1 cellular context compared by ENCODE assay signal in the genomic region with DNA sequence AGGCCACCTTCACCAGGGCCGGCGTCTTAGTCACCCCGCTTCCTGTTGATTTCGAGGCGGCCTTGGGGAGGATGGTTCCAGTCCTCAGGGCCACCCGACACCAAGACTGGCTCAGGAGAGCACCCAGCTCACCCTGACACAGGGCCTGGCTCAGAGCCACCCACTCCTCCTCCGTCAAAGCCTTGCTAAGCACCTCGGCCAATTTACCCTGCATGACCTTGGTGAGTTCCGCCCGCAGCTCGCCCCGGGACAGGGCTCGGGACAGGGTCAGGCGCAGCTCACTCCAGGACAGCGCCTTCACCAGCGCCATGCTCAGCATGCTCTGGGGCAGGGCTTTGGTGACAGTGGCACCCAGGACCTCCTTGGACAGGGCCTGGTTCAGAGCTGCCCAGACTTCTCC.
TF ChIP-seq lines count a peak whose summit lies in the region.

No MANE protein-coding gene starts in this region.

TF ChIP-seq in WTC11, 78 proteins besides CTCF, POLR2A, EP300 and RAD21:
- TF ChIP-seq, protein P1, sequence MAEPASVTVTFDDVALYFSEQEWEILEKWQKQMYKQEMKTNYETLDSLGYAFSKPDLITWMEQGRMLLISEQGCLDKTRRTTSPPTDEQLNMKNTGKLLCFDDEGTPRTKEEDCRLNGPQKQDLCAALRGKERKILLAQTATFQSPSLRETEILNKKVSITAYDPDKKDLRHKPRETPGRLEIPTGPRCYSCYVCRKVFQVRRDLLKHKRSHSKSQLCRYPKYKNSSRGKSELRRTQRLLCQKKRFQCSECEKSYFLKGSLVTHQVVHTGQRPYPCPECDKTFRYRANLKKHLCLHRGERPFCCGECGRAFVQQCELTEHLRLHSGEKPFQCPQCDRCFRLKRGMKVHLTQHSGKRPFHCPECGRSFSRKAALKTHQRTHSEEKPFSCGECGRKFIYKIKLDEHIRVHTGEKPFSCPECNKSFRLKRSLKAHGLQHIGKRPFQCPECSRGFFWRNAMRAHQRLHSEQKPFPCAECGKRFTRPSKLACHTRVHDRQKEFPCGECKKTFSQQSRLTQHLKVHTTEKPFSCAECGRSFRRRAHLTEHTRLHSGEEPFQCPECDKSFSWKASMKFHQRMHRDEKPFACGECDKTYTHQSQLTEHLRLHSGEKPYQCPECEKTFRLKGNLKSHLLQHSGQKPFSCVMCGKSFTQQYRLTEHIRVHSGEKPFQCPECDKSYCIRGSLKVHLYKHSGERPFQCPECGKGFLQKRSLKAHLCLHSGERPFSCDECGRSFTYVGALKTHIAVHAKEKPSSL (CRISPR knock-in tag; conservative IDR thresholded peaks at IDR 0.05): no peak
- TF ChIP-seq NFATC4 (CRISPR knock-in tag; IDR thresholded peaks at IDR 0.05): no peak
- no peak for TF ChIP-seq NR3C1 (CRISPR knock-in tag; conservative IDR thresholded peaks at IDR 0.05; ENCODE audit: low read depth)
- TF ChIP-seq, protein P2, sequence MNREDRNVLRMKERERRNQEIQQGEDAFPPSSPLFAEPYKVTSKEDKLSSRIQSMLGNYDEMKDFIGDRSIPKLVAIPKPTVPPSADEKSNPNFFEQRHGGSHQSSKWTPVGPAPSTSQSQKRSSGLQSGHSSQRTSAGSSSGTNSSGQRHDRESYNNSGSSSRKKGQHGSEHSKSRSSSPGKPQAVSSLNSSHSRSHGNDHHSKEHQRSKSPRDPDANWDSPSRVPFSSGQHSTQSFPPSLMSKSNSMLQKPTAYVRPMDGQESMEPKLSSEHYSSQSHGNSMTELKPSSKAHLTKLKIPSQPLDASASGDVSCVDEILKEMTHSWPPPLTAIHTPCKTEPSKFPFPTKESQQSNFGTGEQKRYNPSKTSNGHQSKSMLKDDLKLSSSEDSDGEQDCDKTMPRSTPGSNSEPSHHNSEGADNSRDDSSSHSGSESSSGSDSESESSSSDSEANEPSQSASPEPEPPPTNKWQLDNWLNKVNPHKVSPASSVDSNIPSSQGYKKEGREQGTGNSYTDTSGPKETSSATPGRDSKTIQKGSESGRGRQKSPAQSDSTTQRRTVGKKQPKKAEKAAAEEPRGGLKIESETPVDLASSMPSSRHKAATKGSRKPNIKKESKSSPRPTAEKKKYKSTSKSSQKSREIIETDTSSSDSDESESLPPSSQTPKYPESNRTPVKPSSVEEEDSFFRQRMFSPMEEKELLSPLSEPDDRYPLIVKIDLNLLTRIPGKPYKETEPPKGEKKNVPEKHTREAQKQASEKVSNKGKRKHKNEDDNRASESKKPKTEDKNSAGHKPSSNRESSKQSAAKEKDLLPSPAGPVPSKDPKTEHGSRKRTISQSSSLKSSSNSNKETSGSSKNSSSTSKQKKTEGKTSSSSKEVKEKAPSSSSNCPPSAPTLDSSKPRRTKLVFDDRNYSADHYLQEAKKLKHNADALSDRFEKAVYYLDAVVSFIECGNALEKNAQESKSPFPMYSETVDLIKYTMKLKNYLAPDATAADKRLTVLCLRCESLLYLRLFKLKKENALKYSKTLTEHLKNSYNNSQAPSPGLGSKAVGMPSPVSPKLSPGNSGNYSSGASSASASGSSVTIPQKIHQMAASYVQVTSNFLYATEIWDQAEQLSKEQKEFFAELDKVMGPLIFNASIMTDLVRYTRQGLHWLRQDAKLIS (CRISPR knock-in tag; IDR thresholded peaks at IDR 0.05; ENCODE audit: borderline replicate concordance): no peak
- TF ChIP-seq, protein P3, sequence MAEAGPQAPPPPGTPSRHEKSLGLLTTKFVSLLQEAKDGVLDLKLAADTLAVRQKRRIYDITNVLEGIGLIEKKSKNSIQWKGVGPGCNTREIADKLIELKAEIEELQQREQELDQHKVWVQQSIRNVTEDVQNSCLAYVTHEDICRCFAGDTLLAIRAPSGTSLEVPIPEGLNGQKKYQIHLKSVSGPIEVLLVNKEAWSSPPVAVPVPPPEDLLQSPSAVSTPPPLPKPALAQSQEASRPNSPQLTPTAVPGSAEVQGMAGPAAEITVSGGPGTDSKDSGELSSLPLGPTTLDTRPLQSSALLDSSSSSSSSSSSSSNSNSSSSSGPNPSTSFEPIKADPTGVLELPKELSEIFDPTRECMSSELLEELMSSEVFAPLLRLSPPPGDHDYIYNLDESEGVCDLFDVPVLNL (CRISPR knock-in tag; IDR thresholded peaks at IDR 0.05; ENCODE audit: borderline replicate concordance, low read depth): no peak
- TF ChIP-seq, protein P4, sequence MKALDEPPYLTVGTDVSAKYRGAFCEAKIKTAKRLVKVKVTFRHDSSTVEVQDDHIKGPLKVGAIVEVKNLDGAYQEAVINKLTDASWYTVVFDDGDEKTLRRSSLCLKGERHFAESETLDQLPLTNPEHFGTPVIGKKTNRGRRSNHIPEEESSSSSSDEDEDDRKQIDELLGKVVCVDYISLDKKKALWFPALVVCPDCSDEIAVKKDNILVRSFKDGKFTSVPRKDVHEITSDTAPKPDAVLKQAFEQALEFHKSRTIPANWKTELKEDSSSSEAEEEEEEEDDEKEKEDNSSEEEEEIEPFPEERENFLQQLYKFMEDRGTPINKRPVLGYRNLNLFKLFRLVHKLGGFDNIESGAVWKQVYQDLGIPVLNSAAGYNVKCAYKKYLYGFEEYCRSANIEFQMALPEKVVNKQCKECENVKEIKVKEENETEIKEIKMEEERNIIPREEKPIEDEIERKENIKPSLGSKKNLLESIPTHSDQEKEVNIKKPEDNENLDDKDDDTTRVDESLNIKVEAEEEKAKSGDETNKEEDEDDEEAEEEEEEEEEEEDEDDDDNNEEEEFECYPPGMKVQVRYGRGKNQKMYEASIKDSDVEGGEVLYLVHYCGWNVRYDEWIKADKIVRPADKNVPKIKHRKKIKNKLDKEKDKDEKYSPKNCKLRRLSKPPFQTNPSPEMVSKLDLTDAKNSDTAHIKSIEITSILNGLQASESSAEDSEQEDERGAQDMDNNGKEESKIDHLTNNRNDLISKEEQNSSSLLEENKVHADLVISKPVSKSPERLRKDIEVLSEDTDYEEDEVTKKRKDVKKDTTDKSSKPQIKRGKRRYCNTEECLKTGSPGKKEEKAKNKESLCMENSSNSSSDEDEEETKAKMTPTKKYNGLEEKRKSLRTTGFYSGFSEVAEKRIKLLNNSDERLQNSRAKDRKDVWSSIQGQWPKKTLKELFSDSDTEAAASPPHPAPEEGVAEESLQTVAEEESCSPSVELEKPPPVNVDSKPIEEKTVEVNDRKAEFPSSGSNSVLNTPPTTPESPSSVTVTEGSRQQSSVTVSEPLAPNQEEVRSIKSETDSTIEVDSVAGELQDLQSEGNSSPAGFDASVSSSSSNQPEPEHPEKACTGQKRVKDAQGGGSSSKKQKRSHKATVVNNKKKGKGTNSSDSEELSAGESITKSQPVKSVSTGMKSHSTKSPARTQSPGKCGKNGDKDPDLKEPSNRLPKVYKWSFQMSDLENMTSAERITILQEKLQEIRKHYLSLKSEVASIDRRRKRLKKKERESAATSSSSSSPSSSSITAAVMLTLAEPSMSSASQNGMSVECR (CRISPR knock-in tag; IDR thresholded peaks at IDR 0.05; ENCODE audit: borderline replicate concordance): no peak
- no peak for TF ChIP-seq RELA (CRISPR knock-in tag; IDR thresholded peaks at IDR 0.05; ENCODE audit: borderline replicate concordance)
- TF ChIP-seq OVOL2 (CRISPR knock-in tag; IDR thresholded peaks at IDR 0.05; ENCODE audit: borderline replicate concordance): no peak
- TF ChIP-seq TEAD1 (CRISPR knock-in tag; IDR thresholded peaks at IDR 0.05): no peak
- TF ChIP-seq, protein P5, sequence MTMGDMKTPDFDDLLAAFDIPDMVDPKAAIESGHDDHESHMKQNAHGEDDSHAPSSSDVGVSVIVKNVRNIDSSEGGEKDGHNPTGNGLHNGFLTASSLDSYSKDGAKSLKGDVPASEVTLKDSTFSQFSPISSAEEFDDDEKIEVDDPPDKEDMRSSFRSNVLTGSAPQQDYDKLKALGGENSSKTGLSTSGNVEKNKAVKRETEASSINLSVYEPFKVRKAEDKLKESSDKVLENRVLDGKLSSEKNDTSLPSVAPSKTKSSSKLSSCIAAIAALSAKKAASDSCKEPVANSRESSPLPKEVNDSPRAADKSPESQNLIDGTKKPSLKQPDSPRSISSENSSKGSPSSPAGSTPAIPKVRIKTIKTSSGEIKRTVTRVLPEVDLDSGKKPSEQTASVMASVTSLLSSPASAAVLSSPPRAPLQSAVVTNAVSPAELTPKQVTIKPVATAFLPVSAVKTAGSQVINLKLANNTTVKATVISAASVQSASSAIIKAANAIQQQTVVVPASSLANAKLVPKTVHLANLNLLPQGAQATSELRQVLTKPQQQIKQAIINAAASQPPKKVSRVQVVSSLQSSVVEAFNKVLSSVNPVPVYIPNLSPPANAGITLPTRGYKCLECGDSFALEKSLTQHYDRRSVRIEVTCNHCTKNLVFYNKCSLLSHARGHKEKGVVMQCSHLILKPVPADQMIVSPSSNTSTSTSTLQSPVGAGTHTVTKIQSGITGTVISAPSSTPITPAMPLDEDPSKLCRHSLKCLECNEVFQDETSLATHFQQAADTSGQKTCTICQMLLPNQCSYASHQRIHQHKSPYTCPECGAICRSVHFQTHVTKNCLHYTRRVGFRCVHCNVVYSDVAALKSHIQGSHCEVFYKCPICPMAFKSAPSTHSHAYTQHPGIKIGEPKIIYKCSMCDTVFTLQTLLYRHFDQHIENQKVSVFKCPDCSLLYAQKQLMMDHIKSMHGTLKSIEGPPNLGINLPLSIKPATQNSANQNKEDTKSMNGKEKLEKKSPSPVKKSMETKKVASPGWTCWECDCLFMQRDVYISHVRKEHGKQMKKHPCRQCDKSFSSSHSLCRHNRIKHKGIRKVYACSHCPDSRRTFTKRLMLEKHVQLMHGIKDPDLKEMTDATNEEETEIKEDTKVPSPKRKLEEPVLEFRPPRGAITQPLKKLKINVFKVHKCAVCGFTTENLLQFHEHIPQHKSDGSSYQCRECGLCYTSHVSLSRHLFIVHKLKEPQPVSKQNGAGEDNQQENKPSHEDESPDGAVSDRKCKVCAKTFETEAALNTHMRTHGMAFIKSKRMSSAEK (CRISPR knock-in tag; IDR thresholded peaks at IDR 0.05; ENCODE audit: borderline replicate concordance): no peak
- no peak for TF ChIP-seq CBFB (CRISPR knock-in tag; IDR thresholded peaks at IDR 0.05; ENCODE audit: low read depth)
- TF ChIP-seq, protein P6, sequence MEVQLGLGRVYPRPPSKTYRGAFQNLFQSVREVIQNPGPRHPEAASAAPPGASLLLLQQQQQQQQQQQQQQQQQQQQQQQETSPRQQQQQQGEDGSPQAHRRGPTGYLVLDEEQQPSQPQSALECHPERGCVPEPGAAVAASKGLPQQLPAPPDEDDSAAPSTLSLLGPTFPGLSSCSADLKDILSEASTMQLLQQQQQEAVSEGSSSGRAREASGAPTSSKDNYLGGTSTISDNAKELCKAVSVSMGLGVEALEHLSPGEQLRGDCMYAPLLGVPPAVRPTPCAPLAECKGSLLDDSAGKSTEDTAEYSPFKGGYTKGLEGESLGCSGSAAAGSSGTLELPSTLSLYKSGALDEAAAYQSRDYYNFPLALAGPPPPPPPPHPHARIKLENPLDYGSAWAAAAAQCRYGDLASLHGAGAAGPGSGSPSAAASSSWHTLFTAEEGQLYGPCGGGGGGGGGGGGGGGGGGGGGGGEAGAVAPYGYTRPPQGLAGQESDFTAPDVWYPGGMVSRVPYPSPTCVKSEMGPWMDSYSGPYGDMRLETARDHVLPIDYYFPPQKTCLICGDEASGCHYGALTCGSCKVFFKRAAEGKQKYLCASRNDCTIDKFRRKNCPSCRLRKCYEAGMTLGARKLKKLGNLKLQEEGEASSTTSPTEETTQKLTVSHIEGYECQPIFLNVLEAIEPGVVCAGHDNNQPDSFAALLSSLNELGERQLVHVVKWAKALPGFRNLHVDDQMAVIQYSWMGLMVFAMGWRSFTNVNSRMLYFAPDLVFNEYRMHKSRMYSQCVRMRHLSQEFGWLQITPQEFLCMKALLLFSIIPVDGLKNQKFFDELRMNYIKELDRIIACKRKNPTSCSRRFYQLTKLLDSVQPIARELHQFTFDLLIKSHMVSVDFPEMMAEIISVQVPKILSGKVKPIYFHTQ (CRISPR knock-in tag; IDR thresholded peaks at IDR 0.05): no peak
- TF ChIP-seq EMX1 (CRISPR knock-in tag; IDR thresholded peaks at IDR 0.05): no peak
- no peak for TF ChIP-seq TEAD4 (CRISPR knock-in tag; IDR thresholded peaks at IDR 0.05)
- TF ChIP-seq ZNF416 (CRISPR knock-in tag; IDR thresholded peaks at IDR 0.05): no peak
- TF ChIP-seq, protein P7, sequence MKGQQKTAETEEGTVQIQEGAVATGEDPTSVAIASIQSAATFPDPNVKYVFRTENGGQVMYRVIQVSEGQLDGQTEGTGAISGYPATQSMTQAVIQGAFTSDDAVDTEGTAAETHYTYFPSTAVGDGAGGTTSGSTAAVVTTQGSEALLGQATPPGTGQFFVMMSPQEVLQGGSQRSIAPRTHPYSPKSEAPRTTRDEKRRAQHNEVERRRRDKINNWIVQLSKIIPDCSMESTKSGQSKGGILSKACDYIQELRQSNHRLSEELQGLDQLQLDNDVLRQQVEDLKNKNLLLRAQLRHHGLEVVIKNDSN (CRISPR knock-in tag; IDR thresholded peaks at IDR 0.05): no peak
- TF ChIP-seq TP53 (CRISPR knock-in tag; IDR thresholded peaks at IDR 0.05): no peak
